ENCODE assay signal across 1 cellular context in the genomic region with DNA sequence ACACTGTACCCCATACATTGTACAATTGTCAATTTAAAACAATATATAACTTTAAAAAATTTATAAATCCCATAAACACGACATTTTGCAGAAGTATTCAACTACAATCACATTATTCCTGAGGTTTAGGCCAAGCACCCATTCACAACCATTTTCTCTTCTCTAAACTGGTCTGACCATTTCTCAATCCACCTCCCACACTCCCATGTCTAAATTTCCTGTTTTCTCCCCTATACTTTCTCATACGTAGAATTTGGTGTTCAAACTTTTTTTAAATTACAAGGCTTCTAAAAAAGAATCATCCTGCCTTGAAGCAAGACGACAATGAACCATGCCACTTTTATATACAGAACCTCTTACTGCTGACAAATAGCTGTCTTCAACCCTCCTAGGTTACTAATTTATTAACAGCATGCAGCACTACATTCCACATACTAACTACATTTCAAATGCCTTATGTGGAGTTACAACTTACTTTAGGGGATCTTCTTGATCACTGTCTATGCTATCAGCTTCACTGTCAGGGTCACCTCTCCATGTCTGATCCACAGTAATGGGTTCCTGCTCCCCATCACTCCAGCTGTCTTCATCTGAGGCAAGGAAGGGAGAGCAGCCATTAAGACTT.
TF ChIP-seq lines count a peak whose summit lies in the region.

No MANE protein-coding gene starts in this region.

TF ChIP-seq in K562, 482 proteins besides CTCF, POLR2A, EP300 and RAD21 (continued from another document):
- TF ChIP-seq, protein P1, sequence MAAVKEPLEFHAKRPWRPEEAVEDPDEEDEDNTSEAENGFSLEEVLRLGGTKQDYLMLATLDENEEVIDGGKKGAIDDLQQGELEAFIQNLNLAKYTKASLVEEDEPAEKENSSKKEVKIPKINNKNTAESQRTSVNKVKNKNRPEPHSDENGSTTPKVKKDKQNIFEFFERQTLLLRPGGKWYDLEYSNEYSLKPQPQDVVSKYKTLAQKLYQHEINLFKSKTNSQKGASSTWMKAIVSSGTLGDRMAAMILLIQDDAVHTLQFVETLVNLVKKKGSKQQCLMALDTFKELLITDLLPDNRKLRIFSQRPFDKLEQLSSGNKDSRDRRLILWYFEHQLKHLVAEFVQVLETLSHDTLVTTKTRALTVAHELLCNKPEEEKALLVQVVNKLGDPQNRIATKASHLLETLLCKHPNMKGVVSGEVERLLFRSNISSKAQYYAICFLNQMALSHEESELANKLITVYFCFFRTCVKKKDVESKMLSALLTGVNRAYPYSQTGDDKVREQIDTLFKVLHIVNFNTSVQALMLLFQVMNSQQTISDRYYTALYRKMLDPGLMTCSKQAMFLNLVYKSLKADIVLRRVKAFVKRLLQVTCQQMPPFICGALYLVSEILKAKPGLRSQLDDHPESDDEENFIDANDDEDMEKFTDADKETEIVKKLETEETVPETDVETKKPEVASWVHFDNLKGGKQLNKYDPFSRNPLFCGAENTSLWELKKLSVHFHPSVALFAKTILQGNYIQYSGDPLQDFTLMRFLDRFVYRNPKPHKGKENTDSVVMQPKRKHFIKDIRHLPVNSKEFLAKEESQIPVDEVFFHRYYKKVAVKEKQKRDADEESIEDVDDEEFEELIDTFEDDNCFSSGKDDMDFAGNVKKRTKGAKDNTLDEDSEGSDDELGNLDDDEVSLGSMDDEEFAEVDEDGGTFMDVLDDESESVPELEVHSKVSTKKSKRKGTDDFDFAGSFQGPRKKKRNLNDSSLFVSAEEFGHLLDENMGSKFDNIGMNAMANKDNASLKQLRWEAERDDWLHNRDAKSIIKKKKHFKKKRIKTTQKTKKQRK (IDR thresholded peaks at IDR 0.05; ENCODE audit: borderline replicate concordance, low read depth, low read length) = no peak
- TF ChIP-seq ZNF212 (CRISPR knock-in tag; IDR thresholded peaks at IDR 0.05) = no peak
